Comparison of ENCODE assay signal across 1 cellular context in the genomic region with DNA sequence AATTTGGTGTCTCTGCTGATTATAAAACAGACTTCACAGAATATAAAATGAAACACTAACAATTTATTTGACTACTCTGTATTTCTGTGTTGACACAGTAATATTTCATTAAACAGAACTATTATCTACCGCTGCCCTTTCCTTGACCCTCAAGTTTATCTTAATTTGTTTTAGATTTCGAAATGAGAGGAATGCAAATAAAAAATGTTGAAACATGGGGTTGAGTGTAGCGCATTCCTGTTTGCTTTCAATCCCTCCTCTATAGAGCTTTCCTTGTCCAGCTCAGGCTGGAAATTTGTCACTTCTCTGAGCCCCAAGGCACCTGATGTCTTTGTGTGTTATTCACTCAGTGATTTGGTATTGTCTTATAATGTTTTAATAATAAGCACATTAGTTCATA.
A peak's percentile ranks its signal among the peaks of the same experiment; 100 is the strongest.
TF ChIP-seq lines count a peak whose summit lies in the region.

No MANE protein-coding gene starts in this region.

TF ChIP-seq in HepG2, 621 proteins besides CTCF, POLR2A, EP300 and RAD21 (continued from another document and continues in another):
- TF ChIP-seq, protein P1, sequence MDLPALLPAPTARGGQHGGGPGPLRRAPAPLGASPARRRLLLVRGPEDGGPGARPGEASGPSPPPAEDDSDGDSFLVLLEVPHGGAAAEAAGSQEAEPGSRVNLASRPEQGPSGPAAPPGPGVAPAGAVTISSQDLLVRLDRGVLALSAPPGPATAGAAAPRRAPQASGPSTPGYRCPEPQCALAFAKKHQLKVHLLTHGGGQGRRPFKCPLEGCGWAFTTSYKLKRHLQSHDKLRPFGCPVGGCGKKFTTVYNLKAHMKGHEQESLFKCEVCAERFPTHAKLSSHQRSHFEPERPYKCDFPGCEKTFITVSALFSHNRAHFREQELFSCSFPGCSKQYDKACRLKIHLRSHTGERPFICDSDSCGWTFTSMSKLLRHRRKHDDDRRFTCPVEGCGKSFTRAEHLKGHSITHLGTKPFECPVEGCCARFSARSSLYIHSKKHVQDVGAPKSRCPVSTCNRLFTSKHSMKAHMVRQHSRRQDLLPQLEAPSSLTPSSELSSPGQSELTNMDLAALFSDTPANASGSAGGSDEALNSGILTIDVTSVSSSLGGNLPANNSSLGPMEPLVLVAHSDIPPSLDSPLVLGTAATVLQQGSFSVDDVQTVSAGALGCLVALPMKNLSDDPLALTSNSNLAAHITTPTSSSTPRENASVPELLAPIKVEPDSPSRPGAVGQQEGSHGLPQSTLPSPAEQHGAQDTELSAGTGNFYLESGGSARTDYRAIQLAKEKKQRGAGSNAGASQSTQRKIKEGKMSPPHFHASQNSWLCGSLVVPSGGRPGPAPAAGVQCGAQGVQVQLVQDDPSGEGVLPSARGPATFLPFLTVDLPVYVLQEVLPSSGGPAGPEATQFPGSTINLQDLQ (CRISPR knock-in tag; IDR thresholded peaks at IDR 0.05) = no peak
- TF ChIP-seq ISL2 (CRISPR knock-in tag; IDR thresholded peaks at IDR 0.05) (peak; percentile 99), KLF13 (CRISPR knock-in tag; IDR thresholded peaks at IDR 0.05) (no peak), GTF2F1 (IDR thresholded peaks at IDR 0.05; ENCODE audit: low read length) (no peak), JUND (CRISPR knock-in tag; IDR thresholded peaks at IDR 0.05) (no peak), POLR2AphosphoS5 (IDR thresholded peaks at IDR 0.05; ENCODE audit: low read depth, low read length) (no peak), SUZ12 (IDR thresholded peaks at IDR 0.05; ENCODE audit: low read depth, low read length) (no peak), ZFP36L2 (CRISPR knock-in tag; IDR thresholded peaks at IDR 0.05) (no peak), ZNF251 (CRISPR knock-in tag; IDR thresholded peaks at IDR 0.05) (no peak), MEIS2 (CRISPR knock-in tag; IDR thresholded peaks at IDR 0.05) (no peak), ZSCAN22 (CRISPR knock-in tag; IDR thresholded peaks at IDR 0.05) (no peak), ATAD3A (CRISPR knock-in tag; IDR thresholded peaks at IDR 0.05) (no peak), GTF3A (CRISPR knock-in tag; conservative IDR thresholded peaks at IDR 0.05) (no peak), HES4 (CRISPR knock-in tag; IDR thresholded peaks at IDR 0.05; ENCODE audit: borderline replicate concordance) (no peak), NFATC3 (CRISPR knock-in tag; IDR thresholded peaks at IDR 0.05) (no peak), SMYD3 (CRISPR knock-in tag; IDR thresholded peaks at IDR 0.05) (peak; percentile 87), RFXANK (CRISPR knock-in tag; IDR thresholded peaks at IDR 0.05) (0 out of 2 replicates have a peak, but pooled peaks have one; percentile 47), HOXA7 (CRISPR knock-in tag; IDR thresholded peaks at IDR 0.05) (no peak), ZNF570 (CRISPR knock-in tag; IDR thresholded peaks at IDR 0.05; ENCODE audit: borderline replicate concordance) (no peak), ZNF430 (CRISPR knock-in tag; IDR thresholded peaks at IDR 0.05) (no peak), ZNF260 (CRISPR knock-in tag; IDR thresholded peaks at IDR 0.05; ENCODE audit: borderline replicate concordance, low read depth) (no peak), BCL6 (CRISPR knock-in tag; IDR thresholded peaks at IDR 0.05) (peak; percentile 96), THYN1 (CRISPR knock-in tag; IDR thresholded peaks at IDR 0.05; ENCODE audit: borderline replicate concordance, low read depth) (no peak), XBP1 (CRISPR knock-in tag; IDR thresholded peaks at IDR 0.05) (no peak), ZNF773 (CRISPR knock-in tag; IDR thresholded peaks at IDR 0.05; ENCODE audit: borderline replicate concordance) (no peak), CREM (IDR thresholded peaks at IDR 0.05) (peak; percentile 82), CREM (CRISPR knock-in tag; IDR thresholded peaks at IDR 0.05) (no peak), ZBTB20 (CRISPR knock-in tag; IDR thresholded peaks at IDR 0.05; ENCODE audit: borderline replicate concordance, low read depth) (no peak), ZNF446 (CRISPR knock-in tag; IDR thresholded peaks at IDR 0.05) (no peak), NFYB (CRISPR knock-in tag; IDR thresholded peaks at IDR 0.05) (no peak), ZSCAN20 (CRISPR knock-in tag; IDR thresholded peaks at IDR 0.05; ENCODE audit: borderline replicate concordance) (no peak), DR1 (CRISPR knock-in tag; IDR thresholded peaks at IDR 0.05) (no peak), SIX1 (CRISPR knock-in tag; IDR thresholded peaks at IDR 0.05; ENCODE audit: borderline replicate concordance) (peak; percentile 92), FOXP1 (IDR thresholded peaks at IDR 0.05) (no peak), FOXP1 (CRISPR knock-in tag; IDR thresholded peaks at IDR 0.05) (peak; percentile 94)
- TF ChIP-seq, protein P2, sequence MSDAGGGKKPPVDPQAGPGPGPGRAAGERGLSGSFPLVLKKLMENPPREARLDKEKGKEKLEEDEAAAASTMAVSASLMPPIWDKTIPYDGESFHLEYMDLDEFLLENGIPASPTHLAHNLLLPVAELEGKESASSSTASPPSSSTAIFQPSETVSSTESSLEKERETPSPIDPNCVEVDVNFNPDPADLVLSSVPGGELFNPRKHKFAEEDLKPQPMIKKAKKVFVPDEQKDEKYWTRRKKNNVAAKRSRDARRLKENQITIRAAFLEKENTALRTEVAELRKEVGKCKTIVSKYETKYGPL (CRISPR knock-in tag; IDR thresholded peaks at IDR 0.05) = no peak
- TF ChIP-seq, protein P3, sequence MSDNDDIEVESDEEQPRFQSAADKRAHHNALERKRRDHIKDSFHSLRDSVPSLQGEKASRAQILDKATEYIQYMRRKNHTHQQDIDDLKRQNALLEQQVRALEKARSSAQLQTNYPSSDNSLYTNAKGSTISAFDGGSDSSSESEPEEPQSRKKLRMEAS (IDR thresholded peaks at IDR 0.05) = peak; percentile 42; the same call in 1 of the 2 replicates
- TF ChIP-seq, protein P4, sequence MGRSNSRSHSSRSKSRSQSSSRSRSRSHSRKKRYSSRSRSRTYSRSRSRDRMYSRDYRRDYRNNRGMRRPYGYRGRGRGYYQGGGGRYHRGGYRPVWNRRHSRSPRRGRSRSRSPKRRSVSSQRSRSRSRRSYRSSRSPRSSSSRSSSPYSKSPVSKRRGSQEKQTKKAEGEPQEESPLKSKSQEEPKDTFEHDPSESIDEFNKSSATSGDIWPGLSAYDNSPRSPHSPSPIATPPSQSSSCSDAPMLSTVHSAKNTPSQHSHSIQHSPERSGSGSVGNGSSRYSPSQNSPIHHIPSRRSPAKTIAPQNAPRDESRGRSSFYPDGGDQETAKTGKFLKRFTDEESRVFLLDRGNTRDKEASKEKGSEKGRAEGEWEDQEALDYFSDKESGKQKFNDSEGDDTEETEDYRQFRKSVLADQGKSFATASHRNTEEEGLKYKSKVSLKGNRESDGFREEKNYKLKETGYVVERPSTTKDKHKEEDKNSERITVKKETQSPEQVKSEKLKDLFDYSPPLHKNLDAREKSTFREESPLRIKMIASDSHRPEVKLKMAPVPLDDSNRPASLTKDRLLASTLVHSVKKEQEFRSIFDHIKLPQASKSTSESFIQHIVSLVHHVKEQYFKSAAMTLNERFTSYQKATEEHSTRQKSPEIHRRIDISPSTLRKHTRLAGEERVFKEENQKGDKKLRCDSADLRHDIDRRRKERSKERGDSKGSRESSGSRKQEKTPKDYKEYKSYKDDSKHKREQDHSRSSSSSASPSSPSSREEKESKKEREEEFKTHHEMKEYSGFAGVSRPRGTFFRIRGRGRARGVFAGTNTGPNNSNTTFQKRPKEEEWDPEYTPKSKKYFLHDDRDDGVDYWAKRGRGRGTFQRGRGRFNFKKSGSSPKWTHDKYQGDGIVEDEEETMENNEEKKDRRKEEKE (IDR thresholded peaks at IDR 0.05) = no peak
- TF ChIP-seq, protein P5, sequence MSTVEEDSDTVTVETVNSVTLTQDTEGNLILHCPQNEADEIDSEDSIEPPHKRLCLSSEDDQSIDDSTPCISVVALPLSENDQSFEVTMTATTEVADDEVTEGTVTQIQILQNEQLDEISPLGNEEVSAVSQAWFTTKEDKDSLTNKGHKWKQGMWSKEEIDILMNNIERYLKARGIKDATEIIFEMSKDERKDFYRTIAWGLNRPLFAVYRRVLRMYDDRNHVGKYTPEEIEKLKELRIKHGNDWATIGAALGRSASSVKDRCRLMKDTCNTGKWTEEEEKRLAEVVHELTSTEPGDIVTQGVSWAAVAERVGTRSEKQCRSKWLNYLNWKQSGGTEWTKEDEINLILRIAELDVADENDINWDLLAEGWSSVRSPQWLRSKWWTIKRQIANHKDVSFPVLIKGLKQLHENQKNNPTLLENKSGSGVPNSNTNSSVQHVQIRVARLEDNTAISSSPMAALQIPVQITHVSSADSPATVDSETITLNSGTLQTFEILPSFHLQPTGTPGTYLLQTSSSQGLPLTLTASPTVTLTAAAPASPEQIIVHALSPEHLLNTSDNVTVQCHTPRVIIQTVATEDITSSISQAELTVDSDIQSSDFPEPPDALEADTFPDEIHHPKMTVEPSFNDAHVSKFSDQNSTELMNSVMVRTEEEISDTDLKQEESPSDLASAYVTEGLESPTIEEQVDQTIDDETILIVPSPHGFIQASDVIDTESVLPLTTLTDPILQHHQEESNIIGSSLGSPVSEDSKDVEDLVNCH (CRISPR knock-in tag; IDR thresholded peaks at IDR 0.05) = no peak
- TF ChIP-seq, protein P6, sequence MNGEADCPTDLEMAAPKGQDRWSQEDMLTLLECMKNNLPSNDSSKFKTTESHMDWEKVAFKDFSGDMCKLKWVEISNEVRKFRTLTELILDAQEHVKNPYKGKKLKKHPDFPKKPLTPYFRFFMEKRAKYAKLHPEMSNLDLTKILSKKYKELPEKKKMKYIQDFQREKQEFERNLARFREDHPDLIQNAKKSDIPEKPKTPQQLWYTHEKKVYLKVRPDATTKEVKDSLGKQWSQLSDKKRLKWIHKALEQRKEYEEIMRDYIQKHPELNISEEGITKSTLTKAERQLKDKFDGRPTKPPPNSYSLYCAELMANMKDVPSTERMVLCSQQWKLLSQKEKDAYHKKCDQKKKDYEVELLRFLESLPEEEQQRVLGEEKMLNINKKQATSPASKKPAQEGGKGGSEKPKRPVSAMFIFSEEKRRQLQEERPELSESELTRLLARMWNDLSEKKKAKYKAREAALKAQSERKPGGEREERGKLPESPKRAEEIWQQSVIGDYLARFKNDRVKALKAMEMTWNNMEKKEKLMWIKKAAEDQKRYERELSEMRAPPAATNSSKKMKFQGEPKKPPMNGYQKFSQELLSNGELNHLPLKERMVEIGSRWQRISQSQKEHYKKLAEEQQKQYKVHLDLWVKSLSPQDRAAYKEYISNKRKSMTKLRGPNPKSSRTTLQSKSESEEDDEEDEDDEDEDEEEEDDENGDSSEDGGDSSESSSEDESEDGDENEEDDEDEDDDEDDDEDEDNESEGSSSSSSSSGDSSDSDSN (CRISPR knock-in tag; IDR thresholded peaks at IDR 0.05) = no peak
- TF ChIP-seq, protein P7, sequence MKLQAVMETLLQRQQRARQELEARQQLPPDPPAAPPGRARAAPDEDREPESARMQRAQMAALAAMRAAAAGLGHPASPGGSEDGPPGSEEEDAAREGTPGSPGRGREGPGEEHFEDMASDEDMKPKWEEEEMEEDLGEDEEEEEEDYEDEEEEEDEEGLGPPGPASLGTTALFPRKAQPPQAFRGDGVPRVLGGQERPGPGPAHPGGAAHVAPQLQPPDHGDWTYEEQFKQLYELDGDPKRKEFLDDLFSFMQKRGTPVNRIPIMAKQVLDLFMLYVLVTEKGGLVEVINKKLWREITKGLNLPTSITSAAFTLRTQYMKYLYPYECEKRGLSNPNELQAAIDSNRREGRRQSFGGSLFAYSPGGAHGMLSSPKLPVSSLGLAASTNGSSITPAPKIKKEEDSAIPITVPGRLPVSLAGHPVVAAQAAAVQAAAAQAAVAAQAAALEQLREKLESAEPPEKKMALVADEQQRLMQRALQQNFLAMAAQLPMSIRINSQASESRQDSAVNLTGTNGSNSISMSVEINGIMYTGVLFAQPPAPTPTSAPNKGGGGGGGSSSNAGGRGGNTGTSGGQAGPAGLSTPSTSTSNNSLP (IDR thresholded peaks at IDR 0.05; ENCODE audit: low read depth, low read length) = peak; percentile 99
- TF ChIP-seq, protein P8, sequence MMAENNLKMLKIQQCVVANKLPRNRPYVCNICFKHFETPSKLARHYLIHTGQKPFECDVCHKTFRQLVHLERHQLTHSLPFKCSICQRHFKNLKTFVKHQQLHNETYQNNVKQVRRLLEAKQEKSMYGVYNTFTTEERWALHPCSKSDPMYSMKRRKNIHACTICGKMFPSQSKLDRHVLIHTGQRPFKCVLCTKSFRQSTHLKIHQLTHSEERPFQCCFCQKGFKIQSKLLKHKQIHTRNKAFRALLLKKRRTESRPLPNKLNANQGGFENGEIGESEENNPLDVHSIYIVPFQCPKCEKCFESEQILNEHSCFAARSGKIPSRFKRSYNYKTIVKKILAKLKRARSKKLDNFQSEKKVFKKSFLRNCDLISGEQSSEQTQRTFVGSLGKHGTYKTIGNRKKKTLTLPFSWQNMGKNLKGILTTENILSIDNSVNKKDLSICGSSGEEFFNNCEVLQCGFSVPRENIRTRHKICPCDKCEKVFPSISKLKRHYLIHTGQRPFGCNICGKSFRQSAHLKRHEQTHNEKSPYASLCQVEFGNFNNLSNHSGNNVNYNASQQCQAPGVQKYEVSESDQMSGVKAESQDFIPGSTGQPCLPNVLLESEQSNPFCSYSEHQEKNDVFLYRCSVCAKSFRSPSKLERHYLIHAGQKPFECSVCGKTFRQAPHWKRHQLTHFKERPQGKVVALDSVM (CRISPR knock-in tag; IDR thresholded peaks at IDR 0.05) = no peak
- TF ChIP-seq, protein P9, sequence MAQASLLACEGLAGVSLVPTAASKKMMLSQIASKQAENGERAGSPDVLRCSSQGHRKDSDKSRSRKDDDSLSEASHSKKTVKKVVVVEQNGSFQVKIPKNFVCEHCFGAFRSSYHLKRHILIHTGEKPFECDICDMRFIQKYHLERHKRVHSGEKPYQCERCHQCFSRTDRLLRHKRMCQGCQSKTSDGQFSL (CRISPR knock-in tag; IDR thresholded peaks at IDR 0.05) = no peak
